Comparison of ENCODE assay signal across 1 cellular context in genomic region chr17:59761385-59762021, GRCh38.
TF ChIP-seq lines count a peak whose summit lies in the region.

No MANE protein-coding gene starts in this region.

TF ChIP-seq in HepG2, 621 proteins besides CTCF, POLR2A, EP300 and RAD21 (continued from another document and continues in another):
- TF ChIP-seq CEBPZ (IDR thresholded peaks at IDR 0.05; ENCODE audit: low read length) (no peak), RBAK (CRISPR knock-in tag; IDR thresholded peaks at IDR 0.05) (no peak), ZNF503 (CRISPR knock-in tag; IDR thresholded peaks at IDR 0.05) (no peak), GABPB1 (CRISPR knock-in tag; IDR thresholded peaks at IDR 0.05) (no peak), PRDM15 (CRISPR knock-in tag; IDR thresholded peaks at IDR 0.05) (no peak), ZNF282 (IDR thresholded peaks at IDR 0.05; ENCODE audit: partially characterized antibody) (no peak), ZBTB14 (CRISPR knock-in tag; IDR thresholded peaks at IDR 0.05) (no peak), SNAPC2 (CRISPR knock-in tag; IDR thresholded peaks at IDR 0.05) (no peak), KIAA2018 (CRISPR knock-in tag; IDR thresholded peaks at IDR 0.05; ENCODE audit: borderline replicate concordance) (no peak), DMAP1 (CRISPR knock-in tag; IDR thresholded peaks at IDR 0.05) (peak; percentile 33; the same call in 1 of the 2 replicates), ZSCAN20 (CRISPR knock-in tag; IDR thresholded peaks at IDR 0.05; ENCODE audit: borderline replicate concordance) (no peak), ZNF20 (CRISPR knock-in tag; IDR thresholded peaks at IDR 0.05) (no peak), CBX5 (CRISPR knock-in tag; IDR thresholded peaks at IDR 0.05; ENCODE audit: borderline replicate concordance) (no peak), ZNF253 (CRISPR knock-in tag; IDR thresholded peaks at IDR 0.05; ENCODE audit: borderline replicate concordance) (no peak), ZC3H13 (CRISPR knock-in tag; IDR thresholded peaks at IDR 0.05) (no peak), DRAP1 (CRISPR knock-in tag; IDR thresholded peaks at IDR 0.05) (0 out of 2 replicates have a peak, but pooled peaks have one; percentile 26), ZBTB44 (CRISPR knock-in tag; IDR thresholded peaks at IDR 0.05) (no peak), BHLHE40 (IDR thresholded peaks at IDR 0.05; ENCODE audit: low read length) (no peak), CCAR2 (optimal IDR thresholded peaks at IDR 0.05; ENCODE audit: low read depth, low read length) (no peak), TIGD3 (CRISPR knock-in tag; IDR thresholded peaks at IDR 0.05; ENCODE audit: borderline replicate concordance) (no peak), FOXA1 (IDR thresholded peaks at IDR 0.05) (no peak), FOXA1 (CRISPR knock-in tag; IDR thresholded peaks at IDR 0.05) (no peak), ZBTB26 (CRISPR knock-in tag; IDR thresholded peaks at IDR 0.05; ENCODE audit: borderline replicate concordance) (no peak), STAG1 (CRISPR knock-in tag; IDR thresholded peaks at IDR 0.05) (no peak), HIC2 (CRISPR knock-in tag; IDR thresholded peaks at IDR 0.05; ENCODE audit: low read depth) (no peak)
